ENCODE assay signal across 22 cellular contexts in the genomic region with DNA sequence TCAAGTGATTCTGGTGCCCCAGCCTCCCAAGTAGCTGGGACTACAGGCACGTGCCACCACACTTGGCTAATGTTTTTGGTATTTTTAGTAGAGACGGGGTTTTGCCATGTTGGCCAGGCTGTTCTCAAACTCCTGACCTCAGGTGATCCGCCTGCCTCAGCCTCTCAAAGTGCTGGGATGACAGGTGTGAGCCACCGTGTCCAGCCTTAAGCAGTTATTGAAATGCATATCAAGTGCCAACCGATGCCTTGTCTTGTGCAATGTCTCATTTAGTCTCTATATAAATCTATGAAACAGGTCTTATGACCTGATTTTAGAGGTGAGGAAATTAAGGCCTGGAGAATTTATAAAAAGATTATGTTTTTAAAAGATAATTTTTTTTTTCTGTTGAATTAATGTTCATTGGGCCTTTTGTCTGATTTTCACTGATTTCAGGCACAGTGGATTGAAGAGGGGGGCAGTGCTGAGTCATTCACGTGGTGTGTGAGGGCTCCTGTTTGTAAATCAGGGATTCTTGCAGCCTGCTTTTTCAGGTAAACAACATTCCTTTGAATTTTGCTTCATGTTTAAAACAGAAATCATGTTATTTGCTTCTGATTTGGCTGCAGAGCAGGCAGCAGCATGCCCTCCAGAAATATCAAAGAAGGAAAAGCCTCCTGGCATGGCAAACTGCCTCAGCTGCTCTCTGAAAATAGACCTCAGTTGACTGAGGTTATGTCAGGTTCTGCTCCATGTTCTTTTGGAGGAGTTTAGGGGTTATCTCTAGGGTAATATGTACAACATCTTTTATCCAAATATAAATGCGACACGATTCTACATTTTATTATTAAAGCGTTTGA.
DNase-seq lines count a peak whose midpoint lies in the region; ATAC-seq and TF ChIP-seq lines count a peak whose summit lies in the region.
"Had no signal": no experiment of that assay in that cellular context is flagged by ENCODE, and none has a peak within 500 bp of the region (broad histone marks: within the 10 kb centered on the region; RNA-seq: fewer than 3 reads in every experiment).

No MANE protein-coding gene starts in this region.

- H3K4me1 Mint-ChIP-seq in GM23338: peaks cover 16% of the 10 kb centered on the region
- H3K4me1 Mint-ChIP-seq in T-helper 2 cell treated with Interferon-gamma antibody and Interleukin-4, amounts not matched to agents 5 μg/mL and 100 μg/mL, for 36 hours (ENCODE audit: low read depth): no peaks in the 10 kb centered on the region
- H3K4me1 Mint-ChIP-seq: memory B cell had no signal

- H3K27ac ChIP-seq in GM23338 (ENCODE audit: low read depth): peak overlapping the region; percentile 39; the same call in 1 of the 2 replicates
- peak overlapping the region; percentile 34 for H3K27ac ChIP-seq in RWPE2 (ENCODE audit: poor library complexity, severe bottlenecking)
- H3K27ac ChIP-seq in foreskin keratinocyte: no peak overlapping the region
- H3K27ac ChIP-seq in psoas muscle: peak overlapping the region; percentile 72
- H3K27ac ChIP-seq: C4-2B had no signal

- H3K27me3 ChIP-seq in GM23338 (ENCODE audit: insufficient read depth) (no peaks in the 10 kb centered on the region), RWPE2 (ENCODE audit: insufficient read depth, poor library complexity, severe bottlenecking) (no peaks in the 10 kb centered on the region), foreskin keratinocyte (no peaks in the 10 kb centered on the region), psoas muscle (ENCODE audit: insufficient read depth in 3 of 3, low read length in 2 of 3) (no peaks in the 10 kb centered on the region)

- no peaks in the 10 kb centered on the region for H3K79me2 ChIP-seq in GM23338 (replicated peaks; ENCODE audit: insufficient read depth)

- H3K9me3 Mint-ChIP-seq in GM23338: no peaks in the 10 kb centered on the region
- no peaks in the 10 kb centered on the region for H3K9me3 Mint-ChIP-seq in T-helper 2 cell treated with Interferon-gamma antibody and Interleukin-4, amounts not matched to agents 5 μg/mL and 100 μg/mL, for 36 hours
- H3K9me3 Mint-ChIP-seq: activated naive CD4-positive, alpha-beta T cell treated with anti-CD3 and anti-CD28 coated beads, Interleukin-2, amount 50 U/mL, for 72 hours; activated T-helper 2 cell treated with anti-CD3 and anti-CD28 coated beads, Interferon-gamma antibody, Interleukin-2, Interleukin-4, amounts not matched to agents 10 μg/mL and 5 μg/mL and 100 μg/mL, durations not matched to agents 14 hours and 24 hours and 36 hours had no signal

- H3K4me2 ChIP-seq in GM23338: no peak overlapping the region; the same call in 1 of the 2 replicates
- H3K4me2 ChIP-seq: smooth muscle cell had no signal

- peak; percentile 53; the same call in 2 of the 3 replicates for ATAC-seq in GM23338
- ATAC-seq in RWPE2 (ENCODE audit: low read depth): peak; percentile 69
- ATAC-seq in foreskin keratinocyte: peak; percentile 65
- peak; percentile 64 to 93 (median 84) for ATAC-seq in psoas muscle
- no peak for ATAC-seq in GM18858 (IDR thresholded peaks at IDR 0.05; ENCODE audit: unreplicated experiment)
- ATAC-seq: activated naive CD4-positive, alpha-beta T cell treated with anti-CD3 and anti-CD28 coated beads, Interleukin-2, amount 50 U/mL, for 72 hours had no signal

- H3K27ac Mint-ChIP-seq in GM23338: peak overlapping the region; percentile 82
- H3K27ac Mint-ChIP-seq in T-helper 2 cell treated with Interferon-gamma antibody and Interleukin-4, amounts not matched to agents 5 μg/mL and 100 μg/mL, for 36 hours: no peak overlapping the region
- H3K27ac Mint-ChIP-seq: activated naive CD4-positive, alpha-beta T cell treated with anti-CD3 and anti-CD28 coated beads, Interleukin-2, amount 50 U/mL, for 72 hours; activated T-helper 2 cell treated with anti-CD3 and anti-CD28 coated beads, Interferon-gamma antibody, Interleukin-2, Interleukin-4, amounts not matched to agents 10 μg/mL and 5 μg/mL and 100 μg/mL, durations not matched to agents 14 hours and 24 hours and 36 hours; memory B cell had no signal

- H3K9me2 ChIP-seq in GM23338 (ENCODE audit: insufficient read depth): 0 out of 2 replicates have a peak, but pooled peaks cover 5% of the 10 kb centered on the region

- intact Hi-C loops in psoas muscle (cut with DNase I): no loop called here

- 22 to 31% (median 25%) methylated on average over 9 of the region's 9 CpGs for WGBS in psoas muscle, 3 donors

- peak overlapping the region; percentile 93 for H2AFZ ChIP-seq in GM23338

- H3K36me3 ChIP-seq in GM23338 (ENCODE audit: insufficient read depth) (no peaks in the 10 kb centered on the region), RWPE2 (ENCODE audit: low read depth) (no peaks in the 10 kb centered on the region), psoas muscle (ENCODE audit: insufficient read depth in 1 of 2, low read depth in 1 of 2) (no peaks in the 10 kb centered on the region)

- no peak overlapping the region for H3K4me3 ChIP-seq in GM23338
- H3K4me3 ChIP-seq in RWPE2 (ENCODE audit: severe bottlenecking): no peak overlapping the region
- H3K4me3 ChIP-seq in psoas muscle: no peak overlapping the region
- H3K4me3 ChIP-seq: smooth muscle cell had no signal

- H3F3A ChIP-seq in GM23338 (replicated peaks; ENCODE audit: low read depth): no peaks in the 10 kb centered on the region

- H3K27me3 Mint-ChIP-seq in GM23338 (ENCODE audit: insufficient read depth, low read depth, poor library complexity): no peaks in the 10 kb centered on the region
- H3K27me3 Mint-ChIP-seq in T-helper 2 cell treated with Interferon-gamma antibody and Interleukin-4, amounts not matched to agents 5 μg/mL and 100 μg/mL, for 36 hours (ENCODE audit: low read depth): no peaks in the 10 kb centered on the region
- H3K27me3 Mint-ChIP-seq: memory B cell had no signal

- no peaks in the 10 kb centered on the region for H4K20me1 ChIP-seq in GM23338 (replicated peaks; ENCODE audit: insufficient read depth)

- H3K4me3 Mint-ChIP-seq in GM23338: no peak overlapping the region
- no peak overlapping the region for H3K4me3 Mint-ChIP-seq in T-helper 2 cell treated with Interferon-gamma antibody and Interleukin-4, amounts not matched to agents 5 μg/mL and 100 μg/mL, for 36 hours
- H3K4me3 Mint-ChIP-seq: memory B cell had no signal

- TF ChIP-seq CTCF in GM23338 (conservative IDR thresholded peaks at IDR 0.05; ENCODE audit: low read depth in 2 of 2): peak in 1 of 2 experiments; percentile 32; a peak in 1 of 4 replicates
- TF ChIP-seq CTCF in RWPE2 (IDR thresholded peaks at IDR 0.05; ENCODE audit: poor library complexity, severe bottlenecking): peak; percentile 40
- peak; percentile 22 for TF ChIP-seq CTCF in foreskin keratinocyte (conservative IDR thresholded peaks at IDR 0.05)
- no peak for TF ChIP-seq CTCF in psoas muscle (IDR thresholded peaks at IDR 0.05)

- H3K9me3 ChIP-seq in RWPE2 (ENCODE audit: severe bottlenecking) (no peaks in the 10 kb centered on the region), psoas muscle (no peaks in the 10 kb centered on the region)

- peaks cover 14% of the 10 kb centered on the region; the same call in 1 of the 2 replicates for H3K4me1 ChIP-seq in GM23338 (ENCODE audit: insufficient read depth)
- peaks cover 24% of the 10 kb centered on the region for H3K4me1 ChIP-seq in RWPE2 (ENCODE audit: insufficient read depth, poor library complexity, severe bottlenecking)
- H3K4me1 ChIP-seq in foreskin keratinocyte: peaks cover 20% of the 10 kb centered on the region
- peaks cover 5% of the 10 kb centered on the region for H3K4me1 ChIP-seq in psoas muscle

- DNase-seq in GM23338 (ENCODE audit: low spot score) (peak; percentile 37), RWPE2 (ENCODE audit: low spot score) (no peak), foreskin keratinocyte (peak; percentile 63 to 71), psoas muscle (no peak)
- no peak for DNase-seq in activated CD4-positive, alpha-beta T cell treated with anti-CD3 and anti-CD28 coated beads, Interleukin-2, amount 50 U/mL, for 4 hours
- DNase-seq in T-helper 2 cell treated with Interferon-gamma antibody and Interleukin-4, amounts not matched to agents 5 μg/mL and 100 μg/mL, for 36 hours (ENCODE audit: low spot score): no peak
- DNase-seq: activated CD4-positive, alpha-beta T cell treated with anti-CD3 and anti-CD28 coated beads, Interleukin-2, amount 50 U/mL, for 48 hours; Calu3; HCEC 1CT; IMR-90; NCI-H1092 treated with DMSO at 0.1 percent for 48 hours; NCI-H2029; NCI-H2227 treated with DMSO at 0.1 percent for 48 hours; RPMI8226; stimulated activated CD4-positive, alpha-beta T cell treated with anti-CD3 and anti-CD28 coated beads, Interleukin-2, amount 100 ng/mL, for 24 hours; T1000 had no signal

- no peaks in the 10 kb centered on the region for H3K36me3 Mint-ChIP-seq in GM23338 (ENCODE audit: low read depth)
- H3K36me3 Mint-ChIP-seq in T-helper 2 cell treated with Interferon-gamma antibody and Interleukin-4, amounts not matched to agents 5 μg/mL and 100 μg/mL, for 36 hours (ENCODE audit: low read depth): no peaks in the 10 kb centered on the region
- H3K36me3 Mint-ChIP-seq: activated naive CD4-positive, alpha-beta T cell treated with anti-CD3 and anti-CD28 coated beads, Interleukin-2, amount 50 U/mL, for 72 hours; memory B cell had no signal

TF ChIP-seq in GM23338, 12 proteins besides CTCF, POLR2A, EP300 and RAD21 (continues in another document):
- no peak for TF ChIP-seq ZNF331 (CRISPR knock-in tag; IDR thresholded peaks at IDR 0.05; ENCODE audit: low read depth)

Comparison
In these comparisons a context has a peak if more than half of its experiments do, and no peak if none do; other contexts are left out.
1. DNase-seq: peak in GM23338 (single experiment) and foreskin keratinocyte (2 of 2); none in RWPE2 (single experiment), psoas muscle (0 of 2), activated CD4-positive, alpha-beta T cell treated with anti-CD3 and anti-CD28 coated beads, Interleukin-2, amount 50 U/mL, for 4 hours (0 of 2) and T-helper 2 cell treated with Interferon-gamma antibody and Interleukin-4, amounts not matched to agents 5 μg/mL and 100 μg/mL, for 36 hours (single experiment).